ENCODE assay signal across 18 cellular contexts in genomic region chr9:129551393-129551973, GRCh38.
"Had no signal": no experiment of that assay in that cellular context is flagged by ENCODE, and none has a peak within 500 bp of the region (broad histone marks: within the 10 kb centered on the region; RNA-seq: fewer than 3 reads in every experiment).

No MANE protein-coding gene starts in this region.

- H3K4me3 ChIP-seq: cardiac muscle cell, esophagus muscularis mucosa, left lung, ovary, tibial nerve had no signal

- H3K4me3 Mint-ChIP-seq: stimulated activated memory B cell treated with anti-CD40 and anti-IgM and Interleukin-4, amounts not matched to agents 10 μg/mL and 1 μg/mL and 100 μg/mL, for 72 hours had no signal

- DNase-seq: activated CD4-positive, alpha-beta T cell treated with anti-CD3 and anti-CD28 coated beads, Interleukin-2, amount 50 U/mL, for 4 hours; activated CD4-positive, CD25-positive, alpha-beta regulatory T cell treated with anti-CD3 and anti-CD28 coated beads, Interleukin-2, amount 50 U/mL, for 72 hours; activated naive CD4-positive, alpha-beta T cell; activated T-cell treated with anti-CD3 and anti-CD28 coated beads for 4 hours; hippocampal formation; left lung; stimulated activated CD4-positive, alpha-beta T cell treated with anti-CD3 and anti-CD28 coated beads, Interleukin-2, amount 100 ng/mL, for 48 hours; T-cell; T1000 had no signal

- FAIRE-seq: colon, keratinocyte had no signal

- H3K27me3 ChIP-seq: cardiac muscle cell, esophagus muscularis mucosa, ovary, tibial nerve had no signal

- ATAC-seq: left lung; natural killer cell treated with Interleukin-12 subunit alpha and Interleukin-12 subunit beta and Interleukin-15 and Interleukin-18, amount 100 ng/mL, for 72 hours; stimulated activated memory B cell treated with anti-CD40 and anti-IgM and Interleukin-4, amounts not matched to agents 10 μg/mL and 1 μg/mL and 100 μg/mL, for 72 hours; T-cell had no signal

- H3K36me3 ChIP-seq: cardiac muscle cell, esophagus muscularis mucosa, left lung, ovary, tibial nerve had no signal

- H3K9me3 Mint-ChIP-seq: memory B cell; natural killer cell treated with Interleukin-12 subunit alpha and Interleukin-12 subunit beta and Interleukin-15 and Interleukin-18, amount 100 ng/mL, for 72 hours; stimulated activated memory B cell treated with anti-CD40 and anti-IgM and Interleukin-4, amounts not matched to agents 10 μg/mL and 1 μg/mL and 100 μg/mL, for 72 hours; T-cell had no signal

- H3K36me3 Mint-ChIP-seq: memory B cell; natural killer cell treated with Interleukin-12 subunit alpha and Interleukin-12 subunit beta and Interleukin-15 and Interleukin-18, amount 100 ng/mL, for 72 hours; stimulated activated memory B cell treated with anti-CD40 and anti-IgM and Interleukin-4, amounts not matched to agents 10 μg/mL and 1 μg/mL and 100 μg/mL, for 72 hours; T-cell had no signal

- H3K27ac ChIP-seq: cardiac muscle cell, ovary had no signal

- H3K9me3 ChIP-seq: esophagus muscularis mucosa, left lung, ovary, tibial nerve had no signal

- H3K27ac Mint-ChIP-seq: memory B cell; natural killer cell treated with Interleukin-12 subunit alpha and Interleukin-12 subunit beta and Interleukin-15 and Interleukin-18, amount 100 ng/mL, for 72 hours; stimulated activated memory B cell treated with anti-CD40 and anti-IgM and Interleukin-4, amounts not matched to agents 10 μg/mL and 1 μg/mL and 100 μg/mL, for 72 hours; T-cell had no signal
